In genomic region chr16:27199747-27200146, GRCh38 we compare ENCODE assay signal across 8 cellular contexts. TPM values are rescaled to one million over a fixed set of nuclear protein-coding genes. Genes with fewer than 3 reads are reported as not detected.
DNase-seq lines count a peak whose midpoint lies in the region; ATAC-seq and TF ChIP-seq lines count a peak whose summit lies in the region.

No MANE protein-coding gene starts in this region.

- peaks cover 9% of the 10 kb centered on the region for H3K36me3 Mint-ChIP-seq in central memory CD8-positive, alpha-beta T cell (ENCODE audit: insufficient read depth)

- H2AFZ ChIP-seq in Loucy (ENCODE audit: low read length) = peak overlapping the region; percentile 81

- H3K4me3 Mint-ChIP-seq in central memory CD8-positive, alpha-beta T cell = peak overlapping the region; percentile 64

- H4K20me1 ChIP-seq in BLaER1 treated with 17β-estradiol and CSF1 and Interleukin-3, amounts not matched to agents 10 nM and 100 nM = no peaks in the 10 kb centered on the region
- no peaks in the 10 kb centered on the region for H4K20me1 ChIP-seq in Loucy (ENCODE audit: insufficient read depth, low read length, poor library complexity, severe bottlenecking)

- intact Hi-C loops in left lung (cut with DNase I) = no loop called here

- peak overlapping the region; percentile 70 to 99 (median 93) for H3K27ac ChIP-seq in BLaER1 treated with 17β-estradiol and CSF1 and Interleukin-3, amounts not matched to agents 10 nM and 100 nM
- H3K27ac ChIP-seq in left lung = peak overlapping the region in 1 of 2 donors; percentile 73

- peaks cover 8% of the 10 kb centered on the region for H3K79me2 ChIP-seq in Loucy (ENCODE audit: insufficient read depth, low read length)

- H3K27me3 ChIP-seq in BLaER1 treated with 17β-estradiol and CSF1 and Interleukin-3, amounts not matched to agents 10 nM and 100 nM = no peaks in the 10 kb centered on the region
- H3K27me3 ChIP-seq in Loucy (ENCODE audit: insufficient read depth, low read length, poor library complexity, severe bottlenecking) (no peaks in the 10 kb centered on the region), left lung (no peaks in the 10 kb centered on the region)

- peak overlapping the region; percentile 62 to 82 (median 78); a peak in 21 of 22 replicates for H3K9ac ChIP-seq in BLaER1 treated with 17β-estradiol and CSF1 and Interleukin-3, amounts not matched to agents 10 nM and 100 nM
- peak overlapping the region; percentile 62 for H3K9ac ChIP-seq in Loucy (ENCODE audit: low read depth, low read length, poor library complexity, severe bottlenecking)

- H3K27me3 Mint-ChIP-seq in central memory CD8-positive, alpha-beta T cell = no peaks in the 10 kb centered on the region

- TF ChIP-seq CTCF in Loucy (conservative IDR thresholded peaks at IDR 0.05; ENCODE audit: low read length) (no peak), left lung (IDR thresholded peaks at IDR 0.05) (no peak)

- H3K4me1 Mint-ChIP-seq in central memory CD8-positive, alpha-beta T cell = peaks cover 75% of the 10 kb centered on the region

- no peaks in the 10 kb centered on the region for H3K9me2 ChIP-seq in Loucy (replicated peaks; ENCODE audit: low read depth, low read length)

- peaks cover 33 to 67% (median 46%) of the 10 kb centered on the region in 10 experiments for H3K4me1 ChIP-seq in BLaER1 treated with 17β-estradiol and CSF1 and Interleukin-3, amounts not matched to agents 10 nM and 100 nM
- H3K4me1 ChIP-seq in Loucy (ENCODE audit: insufficient read depth, low read length, poor library complexity, severe bottlenecking) (peaks cover 24% of the 10 kb centered on the region), left lung (peaks cover 6 to 29% of the 10 kb centered on the region in 2 donors)

- no peak for ATAC-seq in central memory CD8-positive, alpha-beta T cell (replicated peaks; ENCODE audit: extremely low read depth, poor library complexity, severe bottlenecking)
- ATAC-seq in left lung (no peak), HG02571 (IDR thresholded peaks at IDR 0.05; ENCODE audit: unreplicated experiment) (no peak)

- no peaks in the 10 kb centered on the region for H3K36me3 ChIP-seq in BLaER1 treated with 17β-estradiol and CSF1 and Interleukin-3, amounts not matched to agents 10 nM and 100 nM
- H3K36me3 ChIP-seq in Loucy (ENCODE audit: insufficient read depth, low read length) (no peaks in the 10 kb centered on the region), left lung (no peaks in the 10 kb centered on the region)

- H3K4me3 ChIP-seq in BLaER1 treated with 17β-estradiol and CSF1 and Interleukin-3, amounts not matched to agents 10 nM and 100 nM = peak overlapping the region in 2 of 10 experiments; percentile 3 to 20; a peak in 6 of 20 replicates
- H3K4me3 ChIP-seq in Loucy (ENCODE audit: low read length, poor library complexity, severe bottlenecking) (peak overlapping the region; percentile 9), left lung (no peak overlapping the region)

- H3K4me2 ChIP-seq in BLaER1 treated with 17β-estradiol and CSF1 and Interleukin-3, amounts not matched to agents 10 nM and 100 nM = peak overlapping the region; percentile 68 to 86 (median 79)
- H3K4me2 ChIP-seq in Loucy (ENCODE audit: low read depth, low read length, poor library complexity, severe bottlenecking) = peak overlapping the region; percentile 45

- H3F3A ChIP-seq in Loucy (ENCODE audit: low read depth) = no peaks in the 10 kb centered on the region

- peak overlapping the region; percentile 73 for H3K27ac Mint-ChIP-seq in central memory CD8-positive, alpha-beta T cell (ENCODE audit: low read depth)

- H3K9me3 Mint-ChIP-seq in central memory CD8-positive, alpha-beta T cell = no peaks in the 10 kb centered on the region

- peaks cover 3 to 26% (median 6%) of the 10 kb centered on the region in 11 experiments; a peak in 21 of 22 replicates for H3K9me3 ChIP-seq in BLaER1 treated with 17β-estradiol and CSF1 and Interleukin-3, amounts not matched to agents 10 nM and 100 nM (replicated peaks in 1 of 11)
- H3K9me3 ChIP-seq in Loucy (ENCODE audit: insufficient read depth, low read depth, low read length) (no peaks in the 10 kb centered on the region), left lung (no peaks in the 10 kb centered on the region)

- DNase-seq in GM19238 (ENCODE audit: insufficient read length, low spot score) (peak; percentile 74), amniotic stem cell (lab: John Stamatoyannopoulos, UW) (no peak), NCI-H524 treated with DMSO at 0.1 percent for 48 hours (lab: John Stamatoyannopoulos, UW) (no peak), left lung (no peak)
- DNase-seq in central memory CD8-positive, alpha-beta T cell (ENCODE audit: low spot score in 2 of 2) = no peak

RNA-seq across cellular contexts. Expression of gene KDM8, which starts 3.6 kb away (rescaled TPM):
- 1 to 10 TPM; 5.2 to 7.6 TPM for total RNA-seq in left lung
